In the genomic region with DNA sequence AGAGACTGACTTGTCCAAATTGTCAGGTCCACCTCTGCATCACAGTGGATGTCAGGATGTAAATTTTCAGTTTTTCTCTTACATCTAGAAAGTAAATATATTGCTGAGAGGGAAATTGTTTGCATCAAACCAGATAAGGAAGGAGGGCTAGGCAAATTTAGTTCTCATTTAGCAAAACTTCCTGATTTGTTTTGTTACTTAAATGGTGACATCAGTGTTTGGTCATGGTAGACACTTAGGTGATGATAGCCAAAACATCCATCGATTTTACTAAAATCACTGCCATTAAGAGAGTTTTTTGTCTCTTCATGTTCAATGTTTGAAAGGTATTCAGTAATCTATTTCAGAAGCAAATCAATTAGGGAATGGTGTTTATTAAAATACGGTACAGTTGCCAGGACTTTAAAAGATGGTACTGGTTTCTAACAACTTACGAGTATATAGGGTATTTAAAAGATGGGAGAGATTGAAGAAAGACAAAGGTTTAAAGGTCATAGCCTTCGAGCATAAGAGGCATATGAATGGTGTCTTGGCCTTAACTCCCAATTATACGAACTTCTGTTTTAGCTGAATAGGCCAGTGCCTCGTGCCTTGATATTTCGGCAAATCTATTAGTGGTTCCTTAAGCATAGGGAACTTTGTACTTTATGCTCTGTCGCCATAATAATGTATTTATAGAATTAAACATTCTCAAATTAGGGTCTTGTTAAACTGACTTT, we compare ENCODE assay signal across 8 cellular contexts. TPM values are rescaled to one million over a fixed set of nuclear protein-coding genes. Genes with fewer than 3 reads are reported as not detected.
DNase-seq lines count a peak whose midpoint lies in the region; ATAC-seq and TF ChIP-seq lines count a peak whose summit lies in the region.

No MANE protein-coding gene starts in this region.

- H3K9me3 ChIP-seq in Panc1 (ENCODE audit: control insufficient read depth, insufficient read depth, low read depth, low read length) = no peaks in the 10 kb centered on the region
- no peaks in the 10 kb centered on the region for H3K9me3 ChIP-seq in endodermal cell (ENCODE audit: control insufficient read depth, low read length)

- CTCF ChIA-PET in Panc1 (lab: Charles Lee) = interaction anchor here (1.1 kb wide), 1 partner anchor 51 kb away, joined by 4 read pairs; no protein-coding TSS in a partner anchor

- H3K27ac ChIP-seq in Panc1 (ENCODE audit: low read length) (peak overlapping the region; percentile 91), endodermal cell (ENCODE audit: low read depth, low read length) (no peak overlapping the region), rectal smooth muscle tissue (ENCODE audit: low read depth, low read length) (peak overlapping the region; percentile 91)

- peaks cover 43% of the 10 kb centered on the region for H3K4me1 Mint-ChIP-seq in endodermal cell

- in situ Hi-C loops in Panc1 (cut with HindIII; ENCODE audit: low pct_unique_long_range_greater_than_20kb, low sequenced_read_pairs) = no loop called here

- POLR2A ChIA-PET in Panc1 (lab: Charles Lee) = interaction anchor here (1.3 kb wide), 1 partner anchor 13 kb away, joined by 5 read pairs; no protein-coding TSS in a partner anchor

- peaks cover 16% of the 10 kb centered on the region for H3K36me3 ChIP-seq in GM06990 (ENCODE audit: control insufficient read depth, insufficient read depth, low read length)
- peaks cover 15% of the 10 kb centered on the region for H3K36me3 ChIP-seq in Panc1 (ENCODE audit: control insufficient read depth, insufficient read depth, low read length)
- H3K36me3 ChIP-seq in endodermal cell (ENCODE audit: control insufficient read depth, insufficient read depth, low read length) = peaks cover 28% of the 10 kb centered on the region
- H3K36me3 ChIP-seq in rectal smooth muscle tissue (ENCODE audit: control insufficient read depth, insufficient read depth, low read length) = no peaks in the 10 kb centered on the region

- TF ChIP-seq CTCF in GM06990 (IDR thresholded peaks at IDR 0.05; ENCODE audit: insufficient read depth, low read length, poor library complexity, severe bottlenecking) = no peak
- no peak for TF ChIP-seq CTCF in Panc1 (IDR thresholded peaks at IDR 0.05)
- TF ChIP-seq CTCF in endodermal cell (conservative IDR thresholded peaks at IDR 0.05) = no peak

- H3K4me3 ChIP-seq in GM06990 (replicated peaks; ENCODE audit: low read depth, low read length) (peak overlapping the region; percentile 95), Panc1 (ENCODE audit: low read depth in 2 of 2, low read length in 2 of 2) (peak overlapping the region; percentile 80 to 94), endodermal cell (ENCODE audit: low read length) (peak overlapping the region; percentile 98), rectal smooth muscle tissue (ENCODE audit: low read length) (peak overlapping the region; percentile 70)

- BruUV-seq in Panc1 (replicated peaks; lab: Mats Ljungman, UMichigan) = no TSS peak

- H3K27ac Mint-ChIP-seq in endodermal cell = no peak overlapping the region

- peak overlapping the region; percentile 93 for H3K4me3 Mint-ChIP-seq in endodermal cell

- no peak for DNase-seq in GM06990 (ENCODE audit: extremely low read depth, insufficient read length)
- no peak for DNase-seq in Panc1 (ENCODE audit: low read depth, low spot score)
- DNase-seq in endodermal cell = no peak
- DNase-seq in sciatic nerve (ENCODE audit: low spot score) = no peak
- DNase-seq in SIG-M5 (lab: John Stamatoyannopoulos, UW) = no peak
- DNase-seq in NCI-H2227 treated with DMSO at 0.1 percent for 48 hours (lab: John Stamatoyannopoulos, UW) = no peak

- peaks cover 34% of the 10 kb centered on the region for H3K27me3 Mint-ChIP-seq in endodermal cell (ENCODE audit: insufficient read depth)

- no peak for ATAC-seq in Panc1
- no peak for ATAC-seq in sciatic nerve
- ATAC-seq in GM21360 (IDR thresholded peaks at IDR 0.05; ENCODE audit: unreplicated experiment) = no peak

- WGBS in endodermal cell (ENCODE audit: insufficient coverage in 1 of 2, insufficient read length in 1 of 2), 2 experiments = 88 to 91% methylated on average over 5 to 7 of the region's 8 CpGs

- H3K4me1 ChIP-seq in Panc1 (ENCODE audit: control insufficient read depth, insufficient read depth, low read length) (peaks cover 58% of the 10 kb centered on the region), endodermal cell (ENCODE audit: control insufficient read depth, insufficient read depth, low read length) (peaks cover 5% of the 10 kb centered on the region), rectal smooth muscle tissue (ENCODE audit: control insufficient read depth, insufficient read depth, low read length) (peaks cover 23% of the 10 kb centered on the region)

- intact Hi-C loops in Panc1 (cut with micrococcal nuclease; ENCODE audit: unreplicated experiment) (no loop called here), sciatic nerve (cut with DNase I) (no loop called here)

- H3K36me3 Mint-ChIP-seq in endodermal cell (ENCODE audit: low read depth) = peaks cover 21% of the 10 kb centered on the region

- H3K27me3 ChIP-seq in GM06990 (replicated peaks; ENCODE audit: control insufficient read depth, insufficient read depth, low read length) (no peaks in the 10 kb centered on the region), Panc1 (ENCODE audit: control insufficient read depth, insufficient read depth, low read length) (no peaks in the 10 kb centered on the region), endodermal cell (ENCODE audit: control insufficient read depth, insufficient read depth, low read length, poor library complexity, severe bottlenecking) (no peaks in the 10 kb centered on the region), rectal smooth muscle tissue (ENCODE audit: control insufficient read depth, insufficient read depth, low read length) (no peaks in the 10 kb centered on the region)

- H3K9me3 Mint-ChIP-seq in endodermal cell = no peaks in the 10 kb centered on the region

- H3K9ac ChIP-seq in endodermal cell (ENCODE audit: extremely low read depth, low read length, poor library complexity, severe bottlenecking) (peak overlapping the region; percentile 62), rectal smooth muscle tissue (ENCODE audit: low read length) (no peak overlapping the region)

RNA-seq across cellular contexts. Expression of a gene that starts 3.0 kb away (rescaled TPM):
- total RNA-seq in Panc1 (2021; ENCODE audit: unreplicated experiment) (20.4 TPM), endodermal cell (10 to 100 TPM; 13.2 to 21.2 TPM), sciatic nerve (10.9 TPM)
- polyA plus RNA-seq in Panc1 (2012; ENCODE audit: insufficient read length) = 14.2 TPM
- polyA plus RNA-seq in endodermal cell (2013, experiment 1 of 2) = 16.8 TPM
- polyA plus RNA-seq in endodermal cell (2013, experiment 2 of 2) = 18.5 TPM

RNA-seq across cellular contexts. Expression of a gene that starts 57.7 kb away (rescaled TPM):
- 3.9 TPM for total RNA-seq in Panc1 (2021; ENCODE audit: unreplicated experiment)
- 2.2 TPM for polyA plus RNA-seq in Panc1 (2012; ENCODE audit: insufficient read length)
- under 1 TPM; 0.22 to 0.35 TPM for total RNA-seq in endodermal cell
- 0.32 TPM for polyA plus RNA-seq in endodermal cell (2013, experiment 1 of 2)
- polyA plus RNA-seq in endodermal cell (2013, experiment 2 of 2) = 0.25 TPM
- total RNA-seq in sciatic nerve = 17.0 TPM
